Comparison of ENCODE assay signal across 11 cellular contexts in genomic region chr7:63927261-63927660, GRCh38.
DNase-seq lines count a peak whose midpoint lies in the region; ATAC-seq and TF ChIP-seq lines count a peak whose summit lies in the region.
"Had no signal": no experiment of that assay in that cellular context is flagged by ENCODE, and none has a peak within 500 bp of the region (broad histone marks: within the 10 kb centered on the region; RNA-seq: fewer than 3 reads in every experiment).

No MANE protein-coding gene starts in this region.

- 69 to 77% (median 72%) methylated on average over 5 of the region's 5 CpGs for WGBS in psoas muscle, 3 donors

- no peak overlapping the region for H3K4me3 Mint-ChIP-seq in activated T-helper 2 cell treated with anti-CD3 and anti-CD28 coated beads, Interferon-gamma antibody, Interleukin-2, Interleukin-4, amounts not matched to agents 10 μg/mL and 5 μg/mL and 100 μg/mL, durations not matched to agents 14 hours and 24 hours and 36 hours (ENCODE audit: low read depth)

- no peaks in the 10 kb centered on the region for H3K36me3 Mint-ChIP-seq in activated T-helper 2 cell treated with anti-CD3 and anti-CD28 coated beads, Interferon-gamma antibody, Interleukin-2, Interleukin-4, amounts not matched to agents 10 μg/mL and 5 μg/mL and 100 μg/mL, durations not matched to agents 14 hours and 24 hours and 36 hours (ENCODE audit: low read depth)

- H3K27me3 ChIP-seq in BLaER1 (no peaks in the 10 kb centered on the region), DND-41 (ENCODE audit: insufficient read depth, low read length, poor library complexity) (no peaks in the 10 kb centered on the region), dorsolateral prefrontal cortex (peaks cover 0 to 8% (median 0%) of the 10 kb centered on the region in 45 donors), psoas muscle (ENCODE audit: insufficient read depth in 3 of 3, low read length in 2 of 3) (peaks cover 0 to 7% (median 0%) of the 10 kb centered on the region in 3 donors)
- H3K27me3 ChIP-seq: hepatocyte had no signal

- peak overlapping the region; percentile 94 for H3K4me2 ChIP-seq in BLaER1
- H3K4me2 ChIP-seq in DND-41 (ENCODE audit: insufficient read depth, low read length), result peak overlapping the region; percentile 98
- H3K4me2 ChIP-seq: hepatocyte had no signal

- ATAC-seq in DND-41 (ENCODE audit: insufficient read depth, low read depth) (no peak), psoas muscle (no peak)

- H3K4me3 ChIP-seq in BLaER1 (peak overlapping the region; percentile 85), DND-41 (ENCODE audit: low read depth in 1 of 2, low read length in 2 of 2) (peak overlapping the region; percentile 47 to 96; a peak in 3 of 4 replicates), dorsolateral prefrontal cortex (peak overlapping the region in 54 of 59 donors; percentile 51 to 93 (median 72)), psoas muscle (peak overlapping the region; percentile 80)
- H3K4me3 ChIP-seq: hepatocyte had no signal

- peak overlapping the region; percentile 99 for H2AFZ ChIP-seq in DND-41 (ENCODE audit: low read depth, low read length)
- H2AFZ ChIP-seq: hepatocyte had no signal

- peaks cover 9% of the 10 kb centered on the region; the same call in 1 of the 2 replicates for H3K36me3 ChIP-seq in BLaER1
- peaks cover 3% of the 10 kb centered on the region for H3K36me3 ChIP-seq in DND-41 (ENCODE audit: insufficient read depth, low read length)
- H3K36me3 ChIP-seq in psoas muscle (ENCODE audit: insufficient read depth in 1 of 2, low read depth in 1 of 2), result no peaks in the 10 kb centered on the region

- TF ChIP-seq CTCF in DND-41 (IDR thresholded peaks at IDR 0.05; ENCODE audit: borderline replicate concordance, extremely low read depth, low read length, poor library complexity, severe bottlenecking) (no peak), dorsolateral prefrontal cortex (IDR thresholded peaks at IDR 0.05 in 54 of 56, conservative IDR thresholded peaks at IDR 0.05 in 2 of 56; ENCODE audit: low read depth in 1 of 56, partially characterized antibody in 56 of 56) (no peak), psoas muscle (IDR thresholded peaks at IDR 0.05) (no peak)

- no peak overlapping the region for H3K27ac Mint-ChIP-seq in activated T-helper 2 cell treated with anti-CD3 and anti-CD28 coated beads, Interferon-gamma antibody, Interleukin-2, Interleukin-4, amounts not matched to agents 10 μg/mL and 5 μg/mL and 100 μg/mL, durations not matched to agents 14 hours and 24 hours and 36 hours

- peaks cover 63% of the 10 kb centered on the region for H3K9me3 Mint-ChIP-seq in activated T-helper 2 cell treated with anti-CD3 and anti-CD28 coated beads, Interferon-gamma antibody, Interleukin-2, Interleukin-4, amounts not matched to agents 10 μg/mL and 5 μg/mL and 100 μg/mL, durations not matched to agents 14 hours and 24 hours and 36 hours

- H3K79me2 ChIP-seq in DND-41 (ENCODE audit: insufficient read depth, low read length), result peaks cover 30% of the 10 kb centered on the region
- H3K79me2 ChIP-seq: hepatocyte had no signal

- no peaks in the 10 kb centered on the region for H3K27me3 Mint-ChIP-seq in activated T-helper 2 cell treated with anti-CD3 and anti-CD28 coated beads, Interferon-gamma antibody, Interleukin-2, Interleukin-4, amounts not matched to agents 10 μg/mL and 5 μg/mL and 100 μg/mL, durations not matched to agents 14 hours and 24 hours and 36 hours (ENCODE audit: low read depth)

- H4K20me1 ChIP-seq in BLaER1 (no peaks in the 10 kb centered on the region), DND-41 (ENCODE audit: insufficient read depth, low read length) (no peaks in the 10 kb centered on the region)

- H3K9ac ChIP-seq in BLaER1 (peak overlapping the region; percentile 99), DND-41 (ENCODE audit: low read depth, low read length) (peak overlapping the region; percentile 84)

- peaks cover 2% of the 10 kb centered on the region for H3K4me1 Mint-ChIP-seq in activated T-helper 2 cell treated with anti-CD3 and anti-CD28 coated beads, Interferon-gamma antibody, Interleukin-2, Interleukin-4, amounts not matched to agents 10 μg/mL and 5 μg/mL and 100 μg/mL, durations not matched to agents 14 hours and 24 hours and 36 hours (ENCODE audit: low read depth)

- DNase-seq in DND-41, result peak; percentile 15
- DNase-seq in dorsolateral prefrontal cortex, result no peak
- DNase-seq in psoas muscle, result no peak
- no peak for DNase-seq in NCI-H82 (lab: John Stamatoyannopoulos, UW)
- no peak for DNase-seq in HUDEP-2 (lab: John Stamatoyannopoulos, UW; ENCODE audit: unreplicated experiment in 76 of 76)
- no peak for DNase-seq in activated T-helper 2 cell treated with anti-CD3 and anti-CD28 coated beads, Interferon-gamma antibody, Interleukin-2, Interleukin-4, amounts not matched to agents 10 μg/mL and 5 μg/mL and 100 μg/mL, durations not matched to agents 14 hours and 24 hours and 36 hours (ENCODE audit: low spot score)
- DNase-seq: NCI-H1436 treated with DMSO at 0.1 percent for 48 hours, NCI-H69, SHP77 treated with DMSO at 0.1 percent for 48 hours had no signal

- H3K27ac ChIP-seq in BLaER1 (peak overlapping the region; percentile 100), DND-41 (ENCODE audit: low read length) (peak overlapping the region; percentile 99), dorsolateral prefrontal cortex (peak overlapping the region in 21 of 59 donors; percentile 83 to 98 (median 94)), psoas muscle (no peak overlapping the region)
- H3K27ac ChIP-seq: hepatocyte had no signal

- H3K4me1 ChIP-seq in BLaER1, result peaks cover 19% of the 10 kb centered on the region
- peaks cover 35% of the 10 kb centered on the region for H3K4me1 ChIP-seq in DND-41 (ENCODE audit: insufficient read depth, low read length)
- no peaks in the 10 kb centered on the region for H3K4me1 ChIP-seq in psoas muscle

- intact Hi-C loops in dorsolateral prefrontal cortex (cut with DNase I) (loop anchor here in 1 of 2 donors (2.0 to 10.0 kb wide), 3 partner anchors 26 to 388 kb away; partner anchors contain the start of genes ZNF727 and ZNF736), psoas muscle (cut with DNase I) (loop anchor here in 1 of 2 donors (10.0 kb wide), 1 partner anchor 638 kb away; the partner anchor contains the start of gene ZNF680)
- intact Hi-C loops in activated T-helper 2 cell treated with anti-CD3 and anti-CD28 coated beads, Interferon-gamma antibody, Interleukin-2, Interleukin-4, amounts not matched to agents 10 μg/mL and 5 μg/mL and 100 μg/mL, durations not matched to agents 14 hours and 24 hours and 36 hours (cut with micrococcal nuclease), result loop anchor here (2.0 to 10.0 kb wide), 3 partner anchors 380 to 978 kb away; partner anchors contain the start of genes ZNF273 and ZNF680

- H3K9me3 ChIP-seq in BLaER1 (peaks cover 42% of the 10 kb centered on the region), DND-41 (ENCODE audit: insufficient read depth, low read length, severe bottlenecking) (peaks cover 15% of the 10 kb centered on the region), psoas muscle (no peaks in the 10 kb centered on the region)
